ENCODE assay signal across 35 cellular contexts in the genomic region with DNA sequence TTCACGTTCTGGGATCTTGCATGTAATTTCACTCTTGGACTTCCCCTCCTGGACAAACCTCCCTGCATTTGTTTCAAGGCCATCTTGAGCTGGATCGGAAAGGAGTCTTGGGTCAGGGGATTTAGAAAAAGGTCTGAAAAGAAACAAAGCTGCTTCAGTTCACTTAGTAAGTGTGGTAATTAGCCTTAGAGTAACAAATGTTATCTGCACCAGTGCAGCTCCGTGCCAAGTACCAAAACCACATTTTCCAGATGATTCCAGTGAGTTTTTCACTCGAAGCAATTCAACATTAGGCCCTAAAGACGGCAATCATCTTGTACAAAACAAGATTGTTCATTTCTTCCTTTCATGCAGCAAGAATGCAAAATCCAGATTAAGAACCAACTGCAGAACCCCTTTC. TPM values are rescaled to one million over a fixed set of nuclear protein-coding genes. Genes with fewer than 3 reads are reported as not detected.
A peak's percentile ranks its signal among the peaks of the same experiment; 100 is the strongest.
DNase-seq lines count a peak whose midpoint lies in the region; ATAC-seq, FAIRE-seq and TF ChIP-seq lines count a peak whose summit lies in the region.
"Had no signal": no experiment of that assay in that cellular context is flagged by ENCODE, and none has a peak within 500 bp of the region (broad histone marks: within the 10 kb centered on the region; RNA-seq: fewer than 3 reads in every experiment).

No MANE protein-coding gene starts in this region.

- no peak overlapping the region for H3K27ac ChIP-seq in fibroblast of lung (ENCODE audit: insufficient read depth, low read length)
- H3K27ac ChIP-seq: A549, esophagus muscularis mucosa, parathyroid adenoma, Peyer's patch, right atrium auricular region, suprapubic skin had no signal

- no peaks in the 10 kb centered on the region for H3K9me3 Mint-ChIP-seq in nephron progenitor cell
- H3K9me3 Mint-ChIP-seq: activated naive CD4-positive, alpha-beta T cell treated with anti-CD3 and anti-CD28 coated beads, Interleukin-2, amount 10 ng/mL, durations not matched to agents 7 days and 5 days; CD8-positive, alpha-beta T cell; immature natural killer cell; neural crest cell; T-helper 2 cell treated with Interferon-gamma antibody and Interleukin-4, amounts not matched to agents 5 μg/mL and 100 μg/mL, for 36 hours had no signal

- H3K27me3 Mint-ChIP-seq in nephron progenitor cell (ENCODE audit: low read depth, poor library complexity) = no peaks in the 10 kb centered on the region
- H3K27me3 Mint-ChIP-seq: activated CD4-positive, alpha-beta T cell treated with anti-CD3 and anti-CD28 coated beads for 36 hours; activated naive CD4-positive, alpha-beta T cell treated with anti-CD3 and anti-CD28 coated beads, Interleukin-2, amount 10 ng/mL, durations not matched to agents 7 days and 5 days had no signal

- no peak for FAIRE-seq in GM12892 (lab: Jason Lieb, UNC)
- FAIRE-seq: A549, endometrium had no signal

- no peak overlapping the region for H2AFZ ChIP-seq in fibroblast of lung (ENCODE audit: low read length)
- H2AFZ ChIP-seq: parathyroid adenoma had no signal

- H3K27ac Mint-ChIP-seq in nephron progenitor cell = peak overlapping the region; percentile 91
- H3K27ac Mint-ChIP-seq: activated CD4-positive, alpha-beta T cell treated with anti-CD3 and anti-CD28 coated beads for 36 hours; activated CD8-positive, alpha-beta T cell treated with anti-CD3 and anti-CD28 coated beads, Interleukin-2, amount 10 ng/mL, durations not matched to agents 7 days and 5 days; activated naive CD4-positive, alpha-beta T cell treated with anti-CD3 and anti-CD28 coated beads, Interleukin-2, amount 10 ng/mL, durations not matched to agents 7 days and 5 days; CD8-positive, alpha-beta T cell; T-helper 2 cell treated with Interferon-gamma antibody and Interleukin-4, amounts not matched to agents 5 μg/mL and 100 μg/mL, for 36 hours had no signal

- H3K9me3 ChIP-seq in fibroblast of lung (ENCODE audit: control insufficient read depth, insufficient read depth, low read depth, low read length) = no peaks in the 10 kb centered on the region
- H3K9me3 ChIP-seq: A549, esophagus muscularis mucosa, Peyer's patch, right atrium auricular region, suprapubic skin had no signal

- H4K20me1 ChIP-seq in fibroblast of lung (ENCODE audit: control insufficient read depth, extremely low read depth, insufficient read depth, low read length) = no peaks in the 10 kb centered on the region

- H3K4me3 Mint-ChIP-seq in nephron progenitor cell = no peak overlapping the region
- H3K4me3 Mint-ChIP-seq: activated CD4-positive, alpha-beta T cell treated with anti-CD3 and anti-CD28 coated beads for 36 hours; activated CD8-positive, alpha-beta T cell treated with anti-CD3 and anti-CD28 coated beads, Interleukin-2, amount 10 ng/mL, durations not matched to agents 7 days and 5 days; activated naive CD4-positive, alpha-beta T cell treated with anti-CD3 and anti-CD28 coated beads, Interleukin-2, amount 10 ng/mL, durations not matched to agents 7 days and 5 days; CD8-positive, alpha-beta T cell; immature natural killer cell; neural crest cell; T-helper 2 cell treated with Interferon-gamma antibody and Interleukin-4, amounts not matched to agents 5 μg/mL and 100 μg/mL, for 36 hours had no signal

- no peaks in the 10 kb centered on the region for H3K79me2 ChIP-seq in fibroblast of lung (ENCODE audit: control insufficient read depth, insufficient read depth, low read length)
- H3K79me2 ChIP-seq: parathyroid adenoma had no signal

- H3K4me3 ChIP-seq in fibroblast of lung (replicated peaks in 1 of 4; ENCODE audit: control extremely low read depth in 1 of 4, insufficient read depth in 1 of 4, low read depth in 3 of 4, low read length in 4 of 4) = no peak overlapping the region
- H3K4me3 ChIP-seq: A549, esophagus muscularis mucosa, Peyer's patch, right atrium auricular region, suprapubic skin had no signal

- peaks cover 61% of the 10 kb centered on the region for H3K4me1 Mint-ChIP-seq in nephron progenitor cell
- H3K4me1 Mint-ChIP-seq: activated CD4-positive, alpha-beta T cell treated with anti-CD3 and anti-CD28 coated beads for 36 hours had no signal

- H3K36me3 Mint-ChIP-seq in nephron progenitor cell (ENCODE audit: low read depth) = peaks cover 10% of the 10 kb centered on the region

- no peak overlapping the region for H3K4me2 ChIP-seq in fibroblast of lung (ENCODE audit: extremely low read depth, insufficient read depth, low read length)
- H3K4me2 ChIP-seq: A549 had no signal

- TF ChIP-seq POLR2A in GM12892 (IDR thresholded peaks at IDR 0.05; ENCODE audit: low read depth, low read length) = no peak

- DNase-seq in EH (ENCODE audit: low read depth) (peak; percentile 18), amniotic epithelial cell (ENCODE audit: low read depth) (peak; percentile 93), fibroblast of lung (ENCODE audit: low read depth in 2 of 2) (peak; percentile 6 to 76), nephron progenitor cell (no peak), GM12892 (ENCODE audit: insufficient read length) (no peak), NCI-H2081 treated with DMSO at 0.1 percent for 48 hours (lab: John Stamatoyannopoulos, UW) (no peak)
- DNase-seq: activated CD4-positive, alpha-beta T cell treated with anti-CD3 and anti-CD28 coated beads for 36 hours; activated CD8-positive, alpha-beta T cell treated with anti-CD3 and anti-CD28 coated beads, Interleukin-2, amount 10 ng/mL, durations not matched to agents 7 days and 5 days; activated naive CD4-positive, alpha-beta T cell treated with anti-CD3 and anti-CD28 coated beads, Interleukin-2, amount 10 ng/mL, durations not matched to agents 7 days and 5 days; AML-193; aorta; CD8-positive, alpha-beta T cell; central memory CD4-positive, alpha-beta T cell; HCEC 1CT; immature natural killer cell; left colon; MV-4-11; NCI-H1436; NCI-H2081; NCI-H226; NCI-H748 treated with DMSO at 0.1 percent for 48 hours; Peyer's patch; SHP77 treated with DMSO at 0.1 percent for 48 hours; stimulated activated CD4-positive, alpha-beta T cell treated with anti-CD3 and anti-CD28 coated beads, Interleukin-1b, Interleukin-23, amount 100 ng/mL, for 48 hours; stimulated activated naive CD4-positive, alpha-beta T cell treated with Interleukin-2 at 50 U/mL for 16 hours had no signal

- ATAC-seq in GM18517 (IDR thresholded peaks at IDR 0.05; ENCODE audit: unreplicated experiment) = no peak
- ATAC-seq in GM18868 (IDR thresholded peaks at IDR 0.05; ENCODE audit: unreplicated experiment) = no peak
- ATAC-seq: A549; activated CD4-positive, alpha-beta T cell treated with anti-CD3 and anti-CD28 coated beads for 36 hours; activated CD8-positive, alpha-beta T cell treated with anti-CD3 and anti-CD28 coated beads, Interleukin-2, amount 10 ng/mL, durations not matched to agents 7 days and 5 days; CD8-positive, alpha-beta T cell; left colon had no signal

- no peaks in the 10 kb centered on the region for H3K27me3 ChIP-seq in fibroblast of lung (ENCODE audit: control insufficient read depth, insufficient read depth, low read length)
- H3K27me3 ChIP-seq: esophagus muscularis mucosa, Peyer's patch, right atrium auricular region, suprapubic skin had no signal

- no peaks in the 10 kb centered on the region for H3K36me3 ChIP-seq in fibroblast of lung (ENCODE audit: control insufficient read depth, insufficient read depth, low read length)

- no peak overlapping the region for H3K9ac ChIP-seq in fibroblast of lung (ENCODE audit: insufficient read depth, low read length)
- H3K9ac ChIP-seq: parathyroid adenoma had no signal

- peaks cover 15% of the 10 kb centered on the region for H3K4me1 ChIP-seq in fibroblast of lung (ENCODE audit: control insufficient read depth, extremely low read depth, insufficient read depth, low read length)
- H3K4me1 ChIP-seq: A549 had no signal

- TF ChIP-seq CTCF in fibroblast of lung (conservative IDR thresholded peaks at IDR 0.05 in 1 of 2, IDR thresholded peaks at IDR 0.05 in 1 of 2; ENCODE audit: low read depth in 1 of 2, low read length in 2 of 2) (no peak), nephron progenitor cell (IDR thresholded peaks at IDR 0.05) (no peak)

RNA-seq across cellular contexts. Expression of a gene that starts 39.5 kb away (rescaled TPM):
- 21.1 and 31.2 TPM in 2 replicates for total RNA-seq in fibroblast of lung
- 25.9 and 33.6 TPM in 2 replicates for polyA plus RNA-seq in fibroblast of lung
- 44.8 and 46.4 TPM in 2 replicates for polyA plus RNA-seq in fibroblast of lung (2012)
- 66.4 and 149 TPM in 2 replicates for polyA minus RNA-seq in fibroblast of lung (ENCODE audit: low replicate concordance)
- 23.8 TPM for polyA plus RNA-seq in GM12892 (2012; ENCODE audit: missing spikeins)

RNA-seq across cellular contexts. Expression of a gene that starts 47.2 kb away (rescaled TPM):
- 18.0 and 19.0 TPM in 2 replicates for total RNA-seq in fibroblast of lung
- polyA plus RNA-seq in fibroblast of lung = 19.9 and 21.4 TPM in 2 replicates
- 12.4 and 13.3 TPM in 2 replicates for polyA plus RNA-seq in fibroblast of lung (2012)
- polyA minus RNA-seq in fibroblast of lung (ENCODE audit: low replicate concordance) = 10.9 and 14.8 TPM in 2 replicates
- 12.0 TPM for polyA plus RNA-seq in GM12892 (2012; ENCODE audit: missing spikeins)

RNA-seq across cellular contexts. Expression of a gene that starts 47.3 kb away (rescaled TPM):
- total RNA-seq in fibroblast of lung = 16.2 and 19.8 TPM in 2 replicates
- polyA plus RNA-seq in fibroblast of lung = 10.1 and 11.2 TPM in 2 replicates
- 9.9 and 10.0 TPM in 2 replicates for polyA plus RNA-seq in fibroblast of lung (2012)
- polyA minus RNA-seq in fibroblast of lung (ENCODE audit: low replicate concordance) = 21.4 and 48.3 TPM in 2 replicates
- polyA plus RNA-seq in GM12892 (2012; ENCODE audit: missing spikeins) = 19.7 TPM

Comparison
In these comparisons a context has a peak if more than half of its experiments do, and no peak if none do; other contexts are left out.
1. DNase-seq: peak in EH (single experiment), amniotic epithelial cell (single experiment) and fibroblast of lung (2 of 2); none in nephron progenitor cell (single experiment), GM12892 (single experiment) and NCI-H2081 treated with DMSO at 0.1 percent for 48 hours (single experiment).